In the genomic region with DNA sequence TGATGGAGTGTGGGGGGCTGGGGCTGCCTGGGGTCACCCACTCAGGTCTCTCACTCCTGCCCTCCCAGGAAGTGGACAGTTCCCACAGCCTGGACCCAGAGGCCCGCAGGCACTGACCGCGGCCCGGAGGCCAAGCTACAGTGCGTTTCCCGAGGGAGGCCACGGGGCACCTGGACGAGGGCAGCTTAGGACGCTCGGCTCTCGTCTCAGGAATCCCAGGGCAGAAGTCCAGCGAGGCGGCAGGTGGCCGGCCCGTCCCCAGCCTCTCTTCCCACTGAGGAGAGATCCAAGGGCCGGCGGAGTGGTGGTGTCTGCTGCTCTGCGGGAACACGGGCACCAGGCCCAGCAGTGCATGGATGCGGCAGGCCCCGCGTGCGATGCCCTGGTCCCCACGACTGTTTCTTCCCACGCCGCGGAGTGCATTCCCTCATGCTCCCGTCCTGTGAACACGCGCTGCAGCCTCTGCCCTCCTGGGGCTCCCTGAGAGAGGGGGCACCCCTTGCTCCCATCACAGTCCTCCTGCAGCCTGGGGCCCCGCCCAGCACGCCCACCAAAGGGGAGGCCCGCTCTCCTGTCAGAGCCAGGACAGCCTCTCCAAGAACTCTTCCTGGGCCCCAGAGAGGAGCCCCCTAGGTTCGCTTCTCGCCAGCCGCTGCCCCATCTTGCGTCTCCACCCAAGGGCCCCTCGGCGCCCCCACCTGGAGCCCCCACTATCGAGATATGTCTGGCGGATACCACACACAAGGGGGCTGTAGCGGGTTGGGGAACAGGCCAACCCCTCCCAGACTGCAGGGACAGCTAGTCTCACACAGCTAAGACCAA, we compare ENCODE assay signal across 29 cellular contexts. TPM values are rescaled to one million over a fixed set of nuclear protein-coding genes. Genes with fewer than 3 reads are reported as not detected.
"Had no signal": no experiment of that assay in that cellular context is flagged by ENCODE, and none has a peak within 500 bp of the region (broad histone marks: within the 10 kb centered on the region; RNA-seq: fewer than 3 reads in every experiment).

No MANE protein-coding gene starts in this region.

- H3K4me1 ChIP-seq: parathyroid adenoma, testis had no signal

- H3K27me3 ChIP-seq: esophagus squamous epithelium, gastrocnemius medialis, testis, vagina had no signal

- DNase-seq: activated B cell treated with CpG ODN at 0.5 μM for 24 hours; activated CD4-positive, alpha-beta T cell treated with anti-CD3 and anti-CD28 coated beads for 4 hours; activated CD4-positive, alpha-beta T cell treated with anti-CD3 and anti-CD28 coated beads, Interleukin-2, amount 50 U/mL, for 48 hours; activated CD8-positive, alpha-beta memory T cell treated with anti-CD3 and anti-CD28 coated beads, Interleukin-2, amount 50 U/mL, for 48 hours; activated naive CD4-positive, alpha-beta T cell treated with Interleukin-2 at 50 U/mL for 16 hours; activated naive CD8-positive, alpha-beta T cell treated with anti-CD3 and anti-CD28 coated beads for 36 hours; activated T-cell treated with anti-CD3 and anti-CD28 coated beads, Interleukin-2, amount 50 U/mL, for 4 hours; central memory CD4-positive, alpha-beta T cell; esophagus squamous epithelium; gastrocnemius medialis; hippocampal formation; left ventricle myocardium inferior; midbrain; nephron progenitor cell; nucleus accumbens; small intestine; stimulated activated CD4-positive, alpha-beta T cell treated with anti-CD3 and anti-CD28 coated beads, Interleukin-15, amount 100 ng/mL, for 24 hours; stimulated activated naive B cell treated with anti-CD40 and anti-IgM and Interleukin-4, amounts not matched to agents 10 μg/mL and 1 μg/mL and 100 μg/mL, for 72 hours; testis; trophoblast cell had no signal

- H3K27ac ChIP-seq: coronary artery, esophagus squamous epithelium, gastrocnemius medialis, left ventricle myocardium inferior, parathyroid adenoma, testis, vagina had no signal

- H3K27ac Mint-ChIP-seq: activated B cell treated with CpG ODN at 0.5 μM for 24 hours; activated naive CD8-positive, alpha-beta T cell treated with anti-CD3 and anti-CD28 coated beads for 36 hours; activated T-helper 2 cell treated with anti-CD3 and anti-CD28 coated beads, Interferon-gamma antibody, Interleukin-2, Interleukin-4, amounts not matched to agents 10 μg/mL and 5 μg/mL and 100 μg/mL, durations not matched to agents 14 hours and 24 hours and 36 hours; nephron progenitor cell had no signal

- H2AFZ ChIP-seq: parathyroid adenoma had no signal

- H3K9me3 ChIP-seq: esophagus squamous epithelium, gastrocnemius medialis, left ventricle myocardium inferior, testis, vagina had no signal

- H3K27me3 Mint-ChIP-seq: activated B cell treated with CpG ODN at 0.5 μM for 24 hours; activated naive CD8-positive, alpha-beta T cell treated with anti-CD3 and anti-CD28 coated beads for 36 hours; stimulated activated naive B cell treated with anti-CD40 and anti-IgM and Interleukin-4, amounts not matched to agents 10 μg/mL and 1 μg/mL and 100 μg/mL, for 72 hours had no signal

- H3K4me3 ChIP-seq: coronary artery, esophagus squamous epithelium, gastrocnemius medialis, left ventricle myocardium inferior, testis, vagina had no signal

- ATAC-seq: activated T-cell treated with anti-CD3 and anti-CD28 coated beads, Interleukin-2, amount 50 U/mL, for 4 hours; gastrocnemius medialis; sciatic nerve; stimulated activated naive B cell treated with anti-CD40 and anti-IgM and Interleukin-4, amounts not matched to agents 10 μg/mL and 1 μg/mL and 100 μg/mL, for 72 hours had no signal

- H3K4me3 Mint-ChIP-seq: activated B cell treated with CpG ODN at 0.5 μM for 24 hours; activated naive CD8-positive, alpha-beta T cell treated with anti-CD3 and anti-CD28 coated beads for 36 hours; activated T-cell treated with anti-CD3 and anti-CD28 coated beads, Interleukin-2, amount 50 U/mL, for 4 hours; nephron progenitor cell; stimulated activated naive B cell treated with anti-CD40 and anti-IgM and Interleukin-4, amounts not matched to agents 10 μg/mL and 1 μg/mL and 100 μg/mL, for 72 hours had no signal

- H3K36me3 ChIP-seq: gastrocnemius medialis, vagina had no signal

- H3K9me3 Mint-ChIP-seq: activated B cell treated with CpG ODN at 0.5 μM for 24 hours; activated T-helper 2 cell treated with anti-CD3 and anti-CD28 coated beads, Interferon-gamma antibody, Interleukin-2, Interleukin-4, amounts not matched to agents 10 μg/mL and 5 μg/mL and 100 μg/mL, durations not matched to agents 14 hours and 24 hours and 36 hours; stimulated activated naive B cell treated with anti-CD40 and anti-IgM and Interleukin-4, amounts not matched to agents 10 μg/mL and 1 μg/mL and 100 μg/mL, for 72 hours had no signal

- H3K9ac ChIP-seq: parathyroid adenoma had no signal

RNA-seq across cellular contexts. Expression of a gene that starts 37.0 kb away (rescaled TPM):
- total RNA-seq: activated B cell treated with CpG ODN at 0.5 μM for 24 hours; activated CD8-positive, alpha-beta memory T cell treated with anti-CD3 and anti-CD28 coated beads for 36 hours; activated naive CD8-positive, alpha-beta T cell treated with anti-CD3 and anti-CD28 coated beads for 36 hours; activated T-cell treated with anti-CD3 and anti-CD28 coated beads, Interleukin-2, amount 50 U/mL, for 4 hours; activated T-helper 2 cell treated with anti-CD3 and anti-CD28 coated beads, Interferon-gamma antibody, Interleukin-2, Interleukin-4, amounts not matched to agents 10 μg/mL and 5 μg/mL and 100 μg/mL, durations not matched to agents 14 hours and 24 hours and 36 hours; astrocyte; gastrocnemius medialis; left ventricle myocardium inferior; lung microvascular endothelial cell; T-helper 2 cell treated with Interferon-gamma antibody and Interleukin-4, amounts not matched to agents 100 ng/mL and 5 ng/mL, for 36 hours had no signal
